Comparison of ENCODE assay signal across 8 cellular contexts in genomic region chr7:48088559-48089414, GRCh38. TPM values are rescaled to one million over a fixed set of nuclear protein-coding genes. Genes with fewer than 3 reads are reported as not detected.
DNase-seq lines count a peak whose midpoint lies in the region; ATAC-seq and TF ChIP-seq lines count a peak whose summit lies in the region.

TSS of gene UPP1 (plus strand) at chr7:48089265. CDS start at chr7:48094784, 5,519 bp downstream.

- DNase-seq in AG09319 (ENCODE audit: extremely low read depth, low read depth): peak; percentile 83
- DNase-seq in NCI-H69 (lab: John Stamatoyannopoulos, UW): peak; percentile 86
- peak; percentile 85 to 87 for DNase-seq in activated CD4-positive, alpha-beta T cell treated with anti-CD3 and anti-CD28 coated beads, Interleukin-2, amount 50 U/mL, for 4 hours
- peak; percentile 93 for DNase-seq in dermis blood vessel endothelial cell
- DNase-seq in stimulated activated CD4-positive, alpha-beta T cell treated with anti-CD3 and anti-CD28 coated beads, Interleukin-4, amount 100 ng/mL, for 4 hours: peak; percentile 78 to 80

- peak; percentile 67 for ATAC-seq in GM18909 (IDR thresholded peaks at IDR 0.05; ENCODE audit: poor library complexity, unreplicated experiment)
- ATAC-seq in HG03159 (IDR thresholded peaks at IDR 0.05; ENCODE audit: unreplicated experiment): peak; percentile 59

- peak in 1 of 2 donors; percentile 10 for TF ChIP-seq RAD21 in liver (IDR thresholded peaks at IDR 0.05)

- peaks cover 0 to 13% (median 5%) of the 10 kb centered on the region in 4 donors for H3K36me3 ChIP-seq in liver (ENCODE audit: control insufficient read depth in 4 of 4, insufficient read depth in 3 of 4, low read depth in 1 of 4, low read length in 3 of 4)

- H3K9me3 ChIP-seq in liver (ENCODE audit: control insufficient read depth in 4 of 4, low read length in 3 of 4): no peaks in the 10 kb centered on the region

- under 1% methylated on average over 66 of the region's 66 CpGs for WGBS in liver

- H3K9ac ChIP-seq in liver (ENCODE audit: low read depth in 1 of 2, low read length in 2 of 2): peak within 1 kb of the TSS; percentile 72 to 93

- peaks cover 0 to 12% (median 5%) of the 10 kb centered on the region in 4 donors for H3K4me1 ChIP-seq in liver (ENCODE audit: control insufficient read depth in 4 of 4, insufficient read depth in 4 of 4, low read length in 3 of 4)

- peak within 1 kb of the TSS; percentile 99 for H3K27ac ChIP-seq in liver (ENCODE audit: low read depth in 1 of 2, low read length in 2 of 2)

- H3K27me3 ChIP-seq in liver (ENCODE audit: control insufficient read depth in 4 of 4, insufficient read depth in 4 of 4, low read length in 3 of 4): no peaks in the 10 kb centered on the region

- H3K4me3 ChIP-seq in liver (ENCODE audit: low read depth in 1 of 3, low read length in 3 of 3): peak within 1 kb of the TSS; percentile 62 to 79 (median 75)

- TF ChIP-seq CTCF in AG09319 (IDR thresholded peaks at IDR 0.05; ENCODE audit: low read depth, low read length) (no peak), liver (IDR thresholded peaks at IDR 0.05; ENCODE audit: low read depth, low read length, missing input control) (no peak)

TF ChIP-seq in liver, 16 proteins besides CTCF, POLR2A, EP300 and RAD21:
- peak; percentile 71 for TF ChIP-seq FOXA1 (IDR thresholded peaks at IDR 0.05)
- TF ChIP-seq JUND (IDR thresholded peaks at IDR 0.05): peak; percentile 88 to 93
- peak; percentile 88 for TF ChIP-seq SP1 (IDR thresholded peaks at IDR 0.05)
- TF ChIP-seq YY1 (IDR thresholded peaks at IDR 0.05): peak; percentile 71
- TF ChIP-seq ZBTB33 (IDR thresholded peaks at IDR 0.05): no peak
- peak in 1 of 2 donors; percentile 46 for TF ChIP-seq GABPA (IDR thresholded peaks at IDR 0.05 in 1 of 2, conservative IDR thresholded peaks at IDR 0.05 in 1 of 2)
- peak; percentile 64 for TF ChIP-seq ATF3 (IDR thresholded peaks at IDR 0.05)
- TF ChIP-seq REST (IDR thresholded peaks at IDR 0.05): peak; percentile 69
- peak; percentile 76 for TF ChIP-seq TAF1 (conservative IDR thresholded peaks at IDR 0.05)
- TF ChIP-seq FOXA2 (IDR thresholded peaks at IDR 0.05): peak; percentile 35
- peak; percentile 80 to 83 for TF ChIP-seq RXRA (IDR thresholded peaks at IDR 0.05)
- TF ChIP-seq EGR1 (IDR thresholded peaks at IDR 0.05; ENCODE audit: low read depth in 2 of 2): no peak
- TF ChIP-seq HNF4G (IDR thresholded peaks at IDR 0.05): no peak
- peak; percentile 96 for TF ChIP-seq NR2F2 (IDR thresholded peaks at IDR 0.05)
- TF ChIP-seq HNF4A (conservative IDR thresholded peaks at IDR 0.05): peak; percentile 40 to 46
- peak; percentile 84 for TF ChIP-seq MAX (IDR thresholded peaks at IDR 0.05)

RNA-seq across cellular contexts. Expression of gene UPP1, which starts in this region (rescaled TPM):
- 13.2 and 30.3 TPM in 2 replicates for total RNA-seq in dermis blood vessel endothelial cell
- 1 to 10 TPM; 3.1 to 8.2 TPM for total RNA-seq in liver
- 10 to 100 TPM; 10.1 to 18.8 TPM for polyA plus RNA-seq in liver

Comparison
In these comparisons a context has a peak if more than half of its experiments do, and no peak if none do; other contexts are left out.
1. Peak in every context shown above with its lines: DNase-seq, ATAC-seq, H3K4me3 ChIP-seq and H3K27ac ChIP-seq.